1 cellular context compared by ENCODE assay signal in genomic region chr4:145097331-145097820, GRCh38.
TF ChIP-seq lines count a peak whose summit lies in the region.

No MANE protein-coding gene starts in this region.

TF ChIP-seq in IMR-90, 13 proteins besides CTCF, POLR2A, EP300 and RAD21 (continued from another document):
- TF ChIP-seq CHD1 (IDR thresholded peaks at IDR 0.05; ENCODE audit: low read depth, low read length) (no peak), USF2 (IDR thresholded peaks at IDR 0.05; ENCODE audit: low read depth, low read length) (no peak), MAZ (IDR thresholded peaks at IDR 0.05; ENCODE audit: borderline replicate concordance, low read depth, low read length) (no peak; the same call in 1 of the 2 replicates), NFE2L2 (IDR thresholded peaks at IDR 0.05; ENCODE audit: low read depth, low read length) (no peak), RFX5 (IDR thresholded peaks at IDR 0.05; ENCODE audit: low read depth, low read length) (no peak), MXI1 (IDR thresholded peaks at IDR 0.05; ENCODE audit: borderline replicate concordance, low read depth, low read length) (no peak), ELK1 (IDR thresholded peaks at IDR 0.05; ENCODE audit: borderline replicate concordance, low read depth, low read length) (no peak), BHLHE40 (IDR thresholded peaks at IDR 0.05; ENCODE audit: low read depth, low read length) (no peak), FOS (IDR thresholded peaks at IDR 0.05; ENCODE audit: low read depth, low read length) (no peak), MAFK (IDR thresholded peaks at IDR 0.05; ENCODE audit: low read depth, low read length) (no peak), RCOR1 (IDR thresholded peaks at IDR 0.05; ENCODE audit: insufficient replicate concordance, low read length) (no peak), SMC3 (IDR thresholded peaks at IDR 0.05; ENCODE audit: low read depth, low read length) (no peak)
